ENCODE assay signal across 19 cellular contexts in the genomic region with DNA sequence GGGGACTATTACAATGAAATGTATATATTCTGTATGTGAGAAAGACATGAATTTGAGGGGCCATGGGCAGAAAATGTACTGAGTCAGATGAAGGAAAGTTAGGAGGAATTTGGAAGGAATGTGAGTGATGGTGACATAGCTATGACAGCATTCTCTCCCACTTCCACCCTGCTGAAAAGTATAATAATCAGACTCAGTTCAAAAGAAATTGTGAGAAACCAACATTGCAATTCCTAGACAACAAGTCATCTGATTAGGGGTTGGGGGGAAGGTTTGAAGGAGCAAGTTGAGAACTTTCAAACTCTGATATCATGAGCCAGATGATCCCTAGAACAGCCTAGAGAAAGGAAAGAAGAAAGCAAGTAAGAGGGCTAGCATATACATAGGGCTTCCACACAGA.
DNase-seq lines count a peak whose midpoint lies in the region; TF ChIP-seq lines count a peak whose summit lies in the region.
"Had no signal": no experiment of that assay in that cellular context is flagged by ENCODE, and none has a peak within 500 bp of the region (broad histone marks: within the 10 kb centered on the region; RNA-seq: fewer than 3 reads in every experiment).

No MANE protein-coding gene starts in this region.

- H3K36me3 Mint-ChIP-seq in HFFc6 (ENCODE audit: low read depth) (peaks cover 4% of the 10 kb centered on the region; the same call in 1 of the 2 replicates), type B pancreatic cell (no peaks in the 10 kb centered on the region), CD14-positive monocyte (no peaks in the 10 kb centered on the region)
- H3K36me3 Mint-ChIP-seq: CD8-positive, alpha-beta T cell; naive thymus-derived CD8-positive, alpha-beta T cell had no signal

- CTCF ChIA-PET in GM10248 (lab: Yijun Ruan, JAX), result no interaction called here

- DNase-seq in HFFc6 (peak; percentile 38), astrocyte of the hippocampus (ENCODE audit: low read depth, low spot score) (peak; percentile 66), kidney tubule cell (ENCODE audit: low spot score) (peak; percentile 75), type B pancreatic cell (ENCODE audit: extremely low spot score, unreplicated experiment) (no peak), GM10248 (ENCODE audit: extremely low spot score) (no peak), NCI-H128 (lab: John Stamatoyannopoulos, UW; ENCODE audit: unreplicated experiment) (no peak), CD14-positive monocyte (ENCODE audit: low spot score) (no peak)
- DNase-seq: activated CD4-positive, alpha-beta T cell treated with anti-CD3 and anti-CD28 coated beads for 48 hours; activated naive CD4-positive, alpha-beta T cell treated with anti-CD3 and anti-CD28 coated beads for 36 hours; activated T-cell treated with anti-CD3 and anti-CD28 coated beads, Interleukin-2, amount 50 U/mL, for 72 hours; CD8-positive, alpha-beta T cell; DMS153; effector CD4-positive, alpha-beta T cell; naive thymus-derived CD8-positive, alpha-beta T cell; NCI-H1092; NCI-H2081; NK-92 treated with Interleukin-12 subunit alpha and Interleukin-12 subunit beta, amount 100 ng/mL, for 24 hours; ovary; right lobe of liver had no signal

- H3K4me3 Mint-ChIP-seq in HFFc6, result peak overlapping the region; percentile 41; the same call in 1 of the 2 replicates
- no peak overlapping the region for H3K4me3 Mint-ChIP-seq in type B pancreatic cell
- H3K4me3 Mint-ChIP-seq in CD14-positive monocyte, result no peak overlapping the region
- H3K4me3 Mint-ChIP-seq: activated naive CD4-positive, alpha-beta T cell treated with anti-CD3 and anti-CD28 coated beads for 36 hours; activated T-cell treated with anti-CD3 and anti-CD28 coated beads, Interleukin-2, amount 50 U/mL, for 72 hours; CD8-positive, alpha-beta T cell; naive thymus-derived CD8-positive, alpha-beta T cell had no signal

- intact Hi-C loops in CD14-positive monocyte (cut with micrococcal nuclease), result no loop called here

- peaks cover 4% of the 10 kb centered on the region for H3K9me3 Mint-ChIP-seq in HFFc6
- no peaks in the 10 kb centered on the region for H3K9me3 Mint-ChIP-seq in type B pancreatic cell
- peaks cover 0 to 6% (median 2%) of the 10 kb centered on the region in 7 donors for H3K9me3 Mint-ChIP-seq in CD14-positive monocyte

- H3K27me3 Mint-ChIP-seq in HFFc6 (ENCODE audit: insufficient read depth) (no peaks in the 10 kb centered on the region), type B pancreatic cell (no peaks in the 10 kb centered on the region), CD14-positive monocyte (ENCODE audit: low read depth in 3 of 3) (peaks cover 0 to 1% (median 0%) of the 10 kb centered on the region in 3 donors)
- H3K27me3 Mint-ChIP-seq: naive thymus-derived CD8-positive, alpha-beta T cell had no signal

- peaks cover 34% of the 10 kb centered on the region; the same call in 1 of the 2 replicates for H3K4me1 Mint-ChIP-seq in HFFc6 (ENCODE audit: low read depth)
- H3K4me1 Mint-ChIP-seq in type B pancreatic cell (ENCODE audit: unreplicated experiment), result no peaks in the 10 kb centered on the region
- H3K4me1 Mint-ChIP-seq in CD14-positive monocyte, result no peaks in the 10 kb centered on the region
- H3K4me1 Mint-ChIP-seq: naive thymus-derived CD8-positive, alpha-beta T cell had no signal

- H3K27ac Mint-ChIP-seq in HFFc6, result peak overlapping the region; percentile 3; the same call in 1 of the 2 replicates
- H3K27ac Mint-ChIP-seq in type B pancreatic cell, result peak overlapping the region; percentile 71
- H3K27ac Mint-ChIP-seq in CD14-positive monocyte, result no peak overlapping the region
- H3K27ac Mint-ChIP-seq: activated naive CD4-positive, alpha-beta T cell treated with anti-CD3 and anti-CD28 coated beads for 36 hours; activated T-cell treated with anti-CD3 and anti-CD28 coated beads, Interleukin-2, amount 50 U/mL, for 72 hours; CD8-positive, alpha-beta T cell; naive thymus-derived CD8-positive, alpha-beta T cell had no signal

- POLR2A ChIA-PET in GM10248 (lab: Yijun Ruan, JAX), result no interaction called here

- no peak for TF ChIP-seq CTCF in HFFc6 (IDR thresholded peaks at IDR 0.05)
- no peak for TF ChIP-seq CTCF in type B pancreatic cell (conservative IDR thresholded peaks at IDR 0.05)
- TF ChIP-seq CTCF in GM10248 (IDR thresholded peaks at IDR 0.05; ENCODE audit: control extremely low read depth, extremely low read depth, low read depth, missing control alignments), result no peak
- TF ChIP-seq CTCF in CD14-positive monocyte (IDR thresholded peaks at IDR 0.05), result no peak

Comparison
In these comparisons a context has a peak if more than half of its experiments do, and no peak if none do; other contexts are left out.
1. DNase-seq: peak in HFFc6 (single experiment), astrocyte of the hippocampus (single experiment) and kidney tubule cell (single experiment); none in type B pancreatic cell (single experiment), GM10248 (single experiment), NCI-H128 (single experiment) and CD14-positive monocyte (single experiment).
2. H3K27ac Mint-ChIP-seq: peak in HFFc6 (single experiment) and type B pancreatic cell (single experiment); none in CD14-positive monocyte (0 of 7).